10 cellular contexts compared by ENCODE assay signal in genomic region chr14:52840916-52841315, GRCh38. TPM values are rescaled to one million over a fixed set of nuclear protein-coding genes. Genes with fewer than 3 reads are reported as not detected.
DNase-seq lines count a peak whose midpoint lies in the region; ATAC-seq and TF ChIP-seq lines count a peak whose summit lies in the region.
"Had no signal": no experiment of that assay in that cellular context is flagged by ENCODE, and none has a peak within 500 bp of the region (broad histone marks: within the 10 kb centered on the region; RNA-seq: fewer than 3 reads in every experiment).

No MANE protein-coding gene starts in this region.

- no peaks in the 10 kb centered on the region for H3K4me1 Mint-ChIP-seq in activated naive CD4-positive, alpha-beta T cell treated with anti-CD3 and anti-CD28 coated beads for 36 hours (ENCODE audit: low read depth)
- peaks cover 25 to 28% of the 10 kb centered on the region in 2 experiments for H3K4me1 Mint-ChIP-seq in H9

- no peaks in the 10 kb centered on the region for H3K23me2 ChIP-seq in H9 (ENCODE audit: insufficient read length, low read depth, low read length, poor library complexity, severe bottlenecking)

- H4K8ac ChIP-seq in H9 (replicated peaks; ENCODE audit: insufficient read length, low read depth, low read length): no peak overlapping the region

- H2BK15ac ChIP-seq in H9 (ENCODE audit: low read depth, low read length): no peak overlapping the region

- H3K27me3 ChIP-seq in aorta (ENCODE audit: control insufficient read depth in 1 of 2, insufficient read depth in 2 of 2, low read length in 1 of 2) (no peaks in the 10 kb centered on the region), H9 (ENCODE audit: insufficient read depth, low read length) (no peaks in the 10 kb centered on the region)

- no peaks in the 10 kb centered on the region for H3K36me3 Mint-ChIP-seq in activated naive CD4-positive, alpha-beta T cell treated with anti-CD3 and anti-CD28 coated beads for 36 hours (ENCODE audit: low read depth)
- H3K36me3 Mint-ChIP-seq in H9 (ENCODE audit: insufficient read depth in 1 of 3, low read depth in 3 of 3): no peaks in the 10 kb centered on the region

- peak; percentile 6 for DNase-seq in activated naive CD4-positive, alpha-beta T cell treated with anti-CD3 and anti-CD28 coated beads for 36 hours
- no peak for DNase-seq in activated naive CD4-positive, alpha-beta T cell (lab: John Stamatoyannopoulos, UW)
- DNase-seq in astrocyte of the spinal cord (ENCODE audit: low read depth, low spot score) (peak; percentile 57), left colon (no peak), aorta (peak in 1 of 2 donors; percentile 64), NCI-H2171 treated with DMSO at 0.1 percent for 48 hours (lab: John Stamatoyannopoulos, UW) (no peak), H9 (no peak), activated gamma-delta T cell treated with Interleukin-2 at 50 U/mL for 16 hours (no peak)
- DNase-seq: foreskin melanocyte, NCI-H1048 had no signal

- no peak overlapping the region for H3K9ac ChIP-seq in H9 (ENCODE audit: extremely low read depth, insufficient read length, low read length)

- no peak overlapping the region for H3T11ph ChIP-seq in H9 (ENCODE audit: low read length)

- no peaks in the 10 kb centered on the region for H3K79me2 ChIP-seq in H9 (ENCODE audit: insufficient read depth, low read length)

- no peak overlapping the region for H3K56ac ChIP-seq in H9 (ENCODE audit: insufficient read length, low read depth, low read length)

- H2BK5ac ChIP-seq in H9 (ENCODE audit: insufficient read length, low read length): no peak overlapping the region

- H2BK12ac ChIP-seq in H9 (ENCODE audit: insufficient read length, low read depth, low read length): no peak overlapping the region

- H3K4me3 Mint-ChIP-seq in activated naive CD4-positive, alpha-beta T cell treated with anti-CD3 and anti-CD28 coated beads for 36 hours: no peak overlapping the region
- H3K4me3 Mint-ChIP-seq in H9: no peak overlapping the region

- in situ Hi-C loops in astrocyte of the spinal cord (cut with HindIII; ENCODE audit: low sequenced_read_pairs): no loop called here

- no peak overlapping the region for H4K91ac ChIP-seq in H9 (ENCODE audit: insufficient read length, low read depth, low read length)

- no peak overlapping the region for H3K27ac Mint-ChIP-seq in activated naive CD4-positive, alpha-beta T cell treated with anti-CD3 and anti-CD28 coated beads for 36 hours
- no peak overlapping the region for H3K27ac Mint-ChIP-seq in H9

- TF ChIP-seq CTCF in astrocyte of the spinal cord (IDR thresholded peaks at IDR 0.05; ENCODE audit: low read depth, low read length) (no peak), H9 (conservative IDR thresholded peaks at IDR 0.05) (no peak)

- H3K4me3 ChIP-seq in astrocyte of the spinal cord (ENCODE audit: low read depth, low read length): no peak overlapping the region
- no peak overlapping the region for H3K4me3 ChIP-seq in aorta (ENCODE audit: low read length in 2 of 2)

- CTCF ChIA-PET in activated naive CD4-positive, alpha-beta T cell treated with anti-CD3 and anti-CD28 coated beads for 36 hours (lab: Charles Lee): interaction anchor here (1.0 to 1.1 kb wide), 2 partner anchors 18 to 152 kb away, joined by 3 read pairs; no protein-coding TSS in a partner anchor

- H2AK5ac ChIP-seq in H9 (ENCODE audit: insufficient read length, low read length): no peak overlapping the region

- H4K5ac ChIP-seq in H9 (ENCODE audit: insufficient read length, low read depth, low read length): no peak overlapping the region

- H2BK120ac ChIP-seq in H9 (ENCODE audit: low read depth, low read length, poor library complexity, severe bottlenecking): no peak overlapping the region

- H3K4me1 ChIP-seq in aorta (ENCODE audit: control insufficient read depth in 1 of 2, insufficient read depth in 2 of 2, low read length in 2 of 2) (no peaks in the 10 kb centered on the region), H9 (ENCODE audit: insufficient read depth, low read length) (peaks cover 8% of the 10 kb centered on the region; the same call in 1 of the 2 replicates)

- H4K20me1 ChIP-seq in H9 (ENCODE audit: control insufficient read depth, insufficient read depth, insufficient read length): no peaks in the 10 kb centered on the region

- H3K23ac ChIP-seq in H9 (ENCODE audit: insufficient read length, low read depth, low read length): no peak overlapping the region

- no peak overlapping the region for H2BK20ac ChIP-seq in H9 (ENCODE audit: low read depth, low read length, poor library complexity, severe bottlenecking)

- no peak overlapping the region for H2AFZ ChIP-seq in H9 (ENCODE audit: low read length)

- no peaks in the 10 kb centered on the region for H3K9me3 Mint-ChIP-seq in activated naive CD4-positive, alpha-beta T cell treated with anti-CD3 and anti-CD28 coated beads for 36 hours
- H3K9me3 Mint-ChIP-seq in H9: no peaks in the 10 kb centered on the region

- intact Hi-C loops in activated naive CD4-positive, alpha-beta T cell treated with anti-CD3 and anti-CD28 coated beads for 36 hours (cut with micrococcal nuclease): no loop called here
- intact Hi-C loops in left colon (cut with DNase I, micrococcal nuclease) (no loop called here), aorta (cut with DNase I) (no loop called here)

- H3K9me3 ChIP-seq in aorta (ENCODE audit: control insufficient read depth, low read length): no peaks in the 10 kb centered on the region
- H3K9me3 ChIP-seq in H9 (ENCODE audit: control insufficient read depth, low read depth, low read length): no peaks in the 10 kb centered on the region

- no peak overlapping the region for H3K14ac ChIP-seq in H9 (ENCODE audit: insufficient read depth, low read length)

- ATAC-seq in left colon (peak; percentile 32), aorta (ENCODE audit: low FRiP score) (peak; percentile 63)

- H3K27ac ChIP-seq in aorta (ENCODE audit: low read depth in 1 of 2, low read length in 2 of 2) (no peak overlapping the region), H9 (ENCODE audit: insufficient read length, low read depth, low read length) (no peak overlapping the region)

- H3K18ac ChIP-seq in H9 (ENCODE audit: insufficient read length, low read depth, low read length): no peak overlapping the region

- H3K27me3 Mint-ChIP-seq in activated naive CD4-positive, alpha-beta T cell treated with anti-CD3 and anti-CD28 coated beads for 36 hours (ENCODE audit: low read depth): no peaks in the 10 kb centered on the region
- H3K27me3 Mint-ChIP-seq in H9 (ENCODE audit: low read depth): no peaks in the 10 kb centered on the region

- H3K36me3 ChIP-seq in aorta (ENCODE audit: control insufficient read depth in 1 of 2, insufficient read depth in 2 of 2, low read length in 1 of 2): no peaks in the 10 kb centered on the region

- WGBS in aorta, 2 donors: 14 to 24% methylated on average over 2 of the region's 2 CpGs
- no CpG with 5 or more reads among the region's 2 CpGs for WGBS in H9 (ENCODE audit: extremely low coverage, insufficient read length, low lambda C conversion rate)

- H3K4me2 ChIP-seq in H9 (ENCODE audit: insufficient read depth, insufficient read length, low read length): no peak overlapping the region

- no peak overlapping the region for H3K4ac ChIP-seq in H9 (ENCODE audit: low read depth, low read length)

- no peaks in the 10 kb centered on the region for H3K79me1 ChIP-seq in H9 (ENCODE audit: insufficient read depth, low read depth, low read length, poor library complexity, severe bottlenecking)

RNA-seq across cellular contexts. Expression of gene GNPNAT1, which starts 49.5 kb away (rescaled TPM):
- total RNA-seq in activated naive CD4-positive, alpha-beta T cell treated with anti-CD3 and anti-CD28 coated beads for 36 hours: 10 to 100 TPM; 26.1 to 26.9 TPM
- 10 to 100 TPM; 29.5 to 34.5 TPM for total RNA-seq in left colon
- total RNA-seq in aorta: 10 to 100 TPM; 17.6 to 32.4 TPM
- 10 to 100 TPM in 1 of 2 donors, 1 to 10 TPM in 1; 9.8 to 16.3 TPM for polyA plus RNA-seq in aorta
- total RNA-seq in H9 (2021): 49.0 and 51.5 TPM in 2 replicates

Comparison
In these comparisons a context has a peak if more than half of its experiments do, and no peak if none do; other contexts are left out.
1. DNase-seq: peak in activated naive CD4-positive, alpha-beta T cell treated with anti-CD3 and anti-CD28 coated beads for 36 hours (single experiment) and astrocyte of the spinal cord (single experiment); none in activated naive CD4-positive, alpha-beta T cell (0 of 4), left colon (0 of 2), NCI-H2171 treated with DMSO at 0.1 percent for 48 hours (single experiment), H9 (single experiment) and activated gamma-delta T cell treated with Interleukin-2 at 50 U/mL for 16 hours (single experiment).